19 cellular contexts compared by ENCODE assay signal in genomic region chr5:5418764-5419163, GRCh38. TPM values are rescaled to one million over a fixed set of nuclear protein-coding genes. Genes with fewer than 3 reads are reported as not detected.
DNase-seq lines count a peak whose midpoint lies in the region; ATAC-seq, FAIRE-seq and TF ChIP-seq lines count a peak whose summit lies in the region.
"Had no signal": no experiment of that assay in that cellular context is flagged by ENCODE, and none has a peak within 500 bp of the region (broad histone marks: within the 10 kb centered on the region; RNA-seq: fewer than 3 reads in every experiment).

No MANE protein-coding gene starts in this region.

- CTCF ChIA-PET in CD4-positive, alpha-beta T cell (lab: Charles Lee) = no interaction called here

- no peaks in the 10 kb centered on the region for H3K27me3 Mint-ChIP-seq in astrocyte (ENCODE audit: low read depth, unreplicated experiment)
- H3K27me3 Mint-ChIP-seq in CD4-positive, alpha-beta T cell = no peaks in the 10 kb centered on the region
- H3K27me3 Mint-ChIP-seq in glutamatergic neuron (ENCODE audit: unreplicated experiment) = no peaks in the 10 kb centered on the region
- H3K27me3 Mint-ChIP-seq: activated CD4-positive, alpha-beta memory T cell treated with anti-CD3 and anti-CD28 coated beads for 36 hours; activated naive CD4-positive, alpha-beta T cell treated with anti-CD3 and anti-CD28 coated beads, Interleukin-2, amount 50 U/mL, for 24 hours had no signal

- DNase-seq in NCI-H1105 (lab: John Stamatoyannopoulos, UW) (peak; percentile 74), NCI-H510A (lab: John Stamatoyannopoulos, UW) (peak; percentile 34), astrocyte (ENCODE audit: low read depth) (no peak), upper lobe of left lung (no peak), Kasumi-1 (lab: John Stamatoyannopoulos, UW) (no peak), glutamatergic neuron (no peak)
- DNase-seq in stimulated activated effector memory CD8-positive, alpha-beta T cell treated with anti-CD3 and anti-CD28 coated beads, Interleukin-12 subunit alpha, Interleukin-12 subunit beta, amount 100 ng/mL, for 72 hours (ENCODE audit: low spot score in 2 of 2) = no peak
- no peak for DNase-seq in CD4-positive, alpha-beta T cell
- DNase-seq: activated CD4-positive, alpha-beta memory T cell treated with anti-CD3 and anti-CD28 coated beads for 36 hours; activated T-cell treated with anti-CD3 and anti-CD28 coated beads, Interleukin-2, amount 50 U/mL, for 4 hours; GF-D8; left cardiac atrium; spleen; testis had no signal

- no peak overlapping the region for H2AFZ ChIP-seq in astrocyte (ENCODE audit: low read depth, low read length)

- peaks cover 7% of the 10 kb centered on the region for H3K9me3 Mint-ChIP-seq in astrocyte (ENCODE audit: unreplicated experiment)
- H3K9me3 Mint-ChIP-seq in stimulated activated effector memory CD8-positive, alpha-beta T cell treated with anti-CD3 and anti-CD28 coated beads, Interleukin-12 subunit alpha, Interleukin-12 subunit beta, amount 100 ng/mL, for 72 hours = no peaks in the 10 kb centered on the region
- H3K9me3 Mint-ChIP-seq in CD4-positive, alpha-beta T cell = no peaks in the 10 kb centered on the region
- peaks cover 9% of the 10 kb centered on the region for H3K9me3 Mint-ChIP-seq in glutamatergic neuron (ENCODE audit: unreplicated experiment)
- H3K9me3 Mint-ChIP-seq: activated naive CD4-positive, alpha-beta T cell treated with anti-CD3 and anti-CD28 coated beads, Interleukin-2, amount 50 U/mL, for 24 hours; activated T-cell treated with anti-CD3 and anti-CD28 coated beads, Interleukin-2, amount 50 U/mL, for 4 hours; T-helper 1 cell treated with Interleukin-12 subunit alpha and Interleukin-12 subunit beta and Interleukin-4 antibody, amounts not matched to agents 30 μg/mL and 1 μg/mL, for 36 hours had no signal

- H3K4me3 ChIP-seq in astrocyte (ENCODE audit: insufficient read depth, low read depth, low read length) (no peak overlapping the region), upper lobe of left lung (no peak overlapping the region)
- H3K4me3 ChIP-seq: prostate gland, spleen, testis had no signal

- TF ChIP-seq CTCF in astrocyte (IDR thresholded peaks at IDR 0.05; ENCODE audit: insufficient read depth, low read depth, low read length) = no peak
- TF ChIP-seq CTCF in upper lobe of left lung (IDR thresholded peaks at IDR 0.05) = no peak
- TF ChIP-seq CTCF in CD4-positive, alpha-beta T cell (IDR thresholded peaks at IDR 0.05) = no peak
- no peak for TF ChIP-seq CTCF in glutamatergic neuron (IDR thresholded peaks at IDR 0.05; ENCODE audit: partially characterized antibody, unreplicated experiment)

- H3K4me3 Mint-ChIP-seq in astrocyte (ENCODE audit: unreplicated experiment) (no peak overlapping the region), glutamatergic neuron (ENCODE audit: unreplicated experiment) (no peak overlapping the region)
- no peak overlapping the region for H3K4me3 Mint-ChIP-seq in stimulated activated effector memory CD8-positive, alpha-beta T cell treated with anti-CD3 and anti-CD28 coated beads, Interleukin-12 subunit alpha, Interleukin-12 subunit beta, amount 100 ng/mL, for 72 hours
- H3K4me3 Mint-ChIP-seq in CD4-positive, alpha-beta T cell = no peak overlapping the region
- H3K4me3 Mint-ChIP-seq: activated CD4-positive, alpha-beta memory T cell treated with anti-CD3 and anti-CD28 coated beads for 36 hours; activated naive CD4-positive, alpha-beta T cell treated with anti-CD3 and anti-CD28 coated beads, Interleukin-2, amount 50 U/mL, for 24 hours; T-helper 1 cell treated with Interleukin-12 subunit alpha and Interleukin-12 subunit beta and Interleukin-4 antibody, amounts not matched to agents 30 μg/mL and 1 μg/mL, for 36 hours had no signal

- no peak for FAIRE-seq in astrocyte (lab: Jason Lieb, UNC)
- FAIRE-seq: GM12892 had no signal

- no peaks in the 10 kb centered on the region for H3K36me3 ChIP-seq in astrocyte (ENCODE audit: insufficient read depth, low read length)
- H3K36me3 ChIP-seq in upper lobe of left lung = no peaks in the 10 kb centered on the region
- H3K36me3 ChIP-seq: prostate gland, WERI-Rb-1 had no signal

- H3K9me3 ChIP-seq in astrocyte (ENCODE audit: insufficient read depth, low read depth, low read length) (no peaks in the 10 kb centered on the region), upper lobe of left lung (no peaks in the 10 kb centered on the region)
- no peaks in the 10 kb centered on the region for H3K9me3 ChIP-seq in CD4-positive, alpha-beta T cell (ENCODE audit: control insufficient read depth, low read length)
- H3K9me3 ChIP-seq: prostate gland, testis had no signal

- H3K4me2 ChIP-seq in astrocyte (ENCODE audit: low read length) = peak overlapping the region; percentile 72

- no peak for ATAC-seq in stimulated activated effector memory CD8-positive, alpha-beta T cell treated with anti-CD3 and anti-CD28 coated beads, Interleukin-12 subunit alpha, Interleukin-12 subunit beta, amount 100 ng/mL, for 72 hours
- ATAC-seq in upper lobe of left lung (ENCODE audit: low FRiP score in 2 of 2) = no peak
- ATAC-seq in CD4-positive, alpha-beta T cell (ENCODE audit: poor library complexity) = no peak
- ATAC-seq: activated T-cell treated with anti-CD3 and anti-CD28 coated beads, Interleukin-2, amount 50 U/mL, for 4 hours; left cardiac atrium had no signal

- peaks cover 9% of the 10 kb centered on the region for H4K20me1 ChIP-seq in astrocyte (ENCODE audit: insufficient read depth, low read length)

- H3K9ac ChIP-seq in astrocyte (ENCODE audit: low read length) = peak overlapping the region; percentile 75

- peaks cover 53% of the 10 kb centered on the region for H3K4me1 ChIP-seq in astrocyte (ENCODE audit: insufficient read depth, low read length)
- peaks cover 16 to 22% (median 17%) of the 10 kb centered on the region in 4 donors for H3K4me1 ChIP-seq in upper lobe of left lung

- peaks cover 13% of the 10 kb centered on the region for H3K79me2 ChIP-seq in astrocyte (ENCODE audit: insufficient read depth, low read length)

- H3K27me3 ChIP-seq in astrocyte (ENCODE audit: insufficient read depth, low read length) = no peaks in the 10 kb centered on the region
- no peaks in the 10 kb centered on the region for H3K27me3 ChIP-seq in upper lobe of left lung
- H3K27me3 ChIP-seq in CD4-positive, alpha-beta T cell (ENCODE audit: control insufficient read depth, insufficient read depth, low read length) = no peaks in the 10 kb centered on the region
- H3K27me3 ChIP-seq: spleen, testis had no signal

- 88 to 92% methylated on average over 7 of the region's 7 CpGs for WGBS in upper lobe of left lung, 2 donors

- H3K4me1 Mint-ChIP-seq in astrocyte (ENCODE audit: low read depth, unreplicated experiment) (peaks cover 52% of the 10 kb centered on the region), glutamatergic neuron (ENCODE audit: low read depth, unreplicated experiment) (peaks cover 13% of the 10 kb centered on the region)
- peaks cover 22% of the 10 kb centered on the region for H3K4me1 Mint-ChIP-seq in stimulated activated effector memory CD8-positive, alpha-beta T cell treated with anti-CD3 and anti-CD28 coated beads, Interleukin-12 subunit alpha, Interleukin-12 subunit beta, amount 100 ng/mL, for 72 hours
- H3K4me1 Mint-ChIP-seq in CD4-positive, alpha-beta T cell (ENCODE audit: low read depth) = peaks cover 26% of the 10 kb centered on the region

- TF ChIP-seq POLR2A in upper lobe of left lung (IDR thresholded peaks at IDR 0.05) = no peak

- POLR2A ChIA-PET in CD4-positive, alpha-beta T cell (lab: Charles Lee) = no interaction called here

- H3K27ac ChIP-seq in astrocyte (ENCODE audit: low read depth, low read length) (peak overlapping the region; percentile 78), upper lobe of left lung (no peak overlapping the region)
- no peak overlapping the region for H3K27ac ChIP-seq in CD4-positive, alpha-beta T cell (ENCODE audit: low read depth, low read length)
- H3K27ac ChIP-seq: prostate gland, spleen, testis, WERI-Rb-1 had no signal

- H3K27ac Mint-ChIP-seq in astrocyte (ENCODE audit: unreplicated experiment) = peak overlapping the region; percentile 91
- peak overlapping the region; percentile 30 for H3K27ac Mint-ChIP-seq in stimulated activated effector memory CD8-positive, alpha-beta T cell treated with anti-CD3 and anti-CD28 coated beads, Interleukin-12 subunit alpha, Interleukin-12 subunit beta, amount 100 ng/mL, for 72 hours
- no peak overlapping the region for H3K27ac Mint-ChIP-seq in CD4-positive, alpha-beta T cell
- H3K27ac Mint-ChIP-seq in glutamatergic neuron (ENCODE audit: unreplicated experiment) = no peak overlapping the region
- H3K27ac Mint-ChIP-seq: activated CD4-positive, alpha-beta memory T cell treated with anti-CD3 and anti-CD28 coated beads for 36 hours; activated naive CD4-positive, alpha-beta T cell treated with anti-CD3 and anti-CD28 coated beads, Interleukin-2, amount 50 U/mL, for 24 hours; T-helper 1 cell treated with Interleukin-12 subunit alpha and Interleukin-12 subunit beta and Interleukin-4 antibody, amounts not matched to agents 30 μg/mL and 1 μg/mL, for 36 hours had no signal

- TF ChIP-seq EP300 in upper lobe of left lung (IDR thresholded peaks at IDR 0.05) = no peak

- H3K36me3 Mint-ChIP-seq in astrocyte (ENCODE audit: low read depth, unreplicated experiment) = no peaks in the 10 kb centered on the region
- H3K36me3 Mint-ChIP-seq in stimulated activated effector memory CD8-positive, alpha-beta T cell treated with anti-CD3 and anti-CD28 coated beads, Interleukin-12 subunit alpha, Interleukin-12 subunit beta, amount 100 ng/mL, for 72 hours = peaks cover 17% of the 10 kb centered on the region
- H3K36me3 Mint-ChIP-seq in CD4-positive, alpha-beta T cell (ENCODE audit: low read depth) = peaks cover 19% of the 10 kb centered on the region
- no peaks in the 10 kb centered on the region for H3K36me3 Mint-ChIP-seq in glutamatergic neuron (ENCODE audit: unreplicated experiment)
- H3K36me3 Mint-ChIP-seq: activated CD4-positive, alpha-beta memory T cell treated with anti-CD3 and anti-CD28 coated beads for 36 hours had no signal

- intact Hi-C loops in CD4-positive, alpha-beta T cell (cut with DNase I, micrococcal nuclease) = loop anchor here in 1 of 2 experiments (1.0 kb wide), 1 partner anchor 277 kb away; no protein-coding TSS in a partner anchor

RNA-seq across cellular contexts. Expression of gene ICE1, which starts 3.7 kb away (rescaled TPM):
- 40.3 and 44.8 TPM in 2 replicates for total RNA-seq in astrocyte
- total RNA-seq in upper lobe of left lung = 10 to 100 TPM; 15.8 to 40.5 (median 25.0) TPM
- total RNA-seq in CD4-positive, alpha-beta T cell = 10 to 100 TPM; 37.6 to 39.1 TPM
- 56.5 TPM for total RNA-seq in glutamatergic neuron (ENCODE audit: unreplicated experiment)

Comparison
In these comparisons a context has a peak if more than half of its experiments do, and no peak if none do; other contexts are left out.
1. DNase-seq: peak in NCI-H1105 (single experiment) and NCI-H510A (single experiment); none in astrocyte (single experiment), stimulated activated effector memory CD8-positive, alpha-beta T cell treated with anti-CD3 and anti-CD28 coated beads, Interleukin-12 subunit alpha, Interleukin-12 subunit beta, amount 100 ng/mL, for 72 hours (0 of 2), upper lobe of left lung (0 of 2), Kasumi-1 (0 of 2), CD4-positive, alpha-beta T cell (0 of 10) and glutamatergic neuron (single experiment).
2. H3K27ac Mint-ChIP-seq: peak in astrocyte (single experiment) and stimulated activated effector memory CD8-positive, alpha-beta T cell treated with anti-CD3 and anti-CD28 coated beads, Interleukin-12 subunit alpha, Interleukin-12 subunit beta, amount 100 ng/mL, for 72 hours (single experiment); none in CD4-positive, alpha-beta T cell (single experiment) and glutamatergic neuron (single experiment).